ENCODE assay signal across 1 cellular context in the genomic region with DNA sequence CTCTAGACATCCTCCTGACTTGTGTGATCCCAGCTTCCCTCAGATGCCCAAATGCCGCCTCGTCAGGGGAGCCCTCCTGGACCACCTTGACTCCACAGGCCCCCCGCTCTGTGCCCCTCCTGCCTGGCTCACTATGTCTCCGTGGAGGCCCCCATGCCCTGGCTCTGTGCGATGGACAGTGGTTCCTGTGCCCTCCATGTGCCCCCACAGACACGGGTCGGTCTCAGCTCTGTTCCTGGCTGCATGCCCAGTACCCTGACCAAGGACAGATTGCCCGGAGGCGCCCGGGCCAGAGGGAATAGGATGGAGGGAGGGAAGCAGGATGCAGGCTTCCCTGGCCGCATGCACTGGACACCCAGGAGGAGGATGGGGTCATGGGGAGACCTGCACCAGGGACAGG.
TF ChIP-seq lines count a peak whose summit lies in the region.

No MANE protein-coding gene starts in this region.

TF ChIP-seq in H1, 55 proteins besides CTCF, POLR2A, EP300 and RAD21:
- TF ChIP-seq, protein P1, sequence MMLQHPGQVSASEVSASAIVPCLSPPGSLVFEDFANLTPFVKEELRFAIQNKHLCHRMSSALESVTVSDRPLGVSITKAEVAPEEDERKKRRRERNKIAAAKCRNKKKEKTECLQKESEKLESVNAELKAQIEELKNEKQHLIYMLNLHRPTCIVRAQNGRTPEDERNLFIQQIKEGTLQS (IDR thresholded peaks at IDR 0.05; ENCODE audit: insufficient read depth, low read depth, low read length) = no peak
- TF ChIP-seq CHD2 (IDR thresholded peaks at IDR 0.05; ENCODE audit: low read length) = no peak
- TF ChIP-seq SP2 (IDR thresholded peaks at IDR 0.05; ENCODE audit: low read length) = no peak
- TF ChIP-seq BRCA1 (IDR thresholded peaks at IDR 0.05; ENCODE audit: low read depth, low read length) = no peak
- no peak for TF ChIP-seq SIX5 (IDR thresholded peaks at IDR 0.05; ENCODE audit: low read depth, low read length)
- no peak for TF ChIP-seq EGR1 (IDR thresholded peaks at IDR 0.05; ENCODE audit: borderline replicate concordance, low read depth, low read length)
- no peak for TF ChIP-seq TEAD4 (IDR thresholded peaks at IDR 0.05; ENCODE audit: low read depth, low read length)
- no peak for TF ChIP-seq KDM1A (IDR thresholded peaks at IDR 0.05; ENCODE audit: borderline replicate concordance, low read length)
- no peak for TF ChIP-seq POLR2AphosphoS5 (IDR thresholded peaks at IDR 0.05; ENCODE audit: low read depth, low read length)
- TF ChIP-seq ASH2L (IDR thresholded peaks at IDR 0.05; ENCODE audit: low read length) = no peak
- no peak for TF ChIP-seq RBBP5 (IDR thresholded peaks at IDR 0.05; ENCODE audit: borderline replicate concordance, low read depth, low read length)
- TF ChIP-seq BACH1 (IDR thresholded peaks at IDR 0.05; ENCODE audit: low read length) = no peak
- TF ChIP-seq CHD1 (IDR thresholded peaks at IDR 0.05; ENCODE audit: low read depth, low read length) = no peak
- no peak for TF ChIP-seq FOSL1 (IDR thresholded peaks at IDR 0.05; ENCODE audit: insufficient read depth, low read depth, low read length)
- no peak for TF ChIP-seq CREB1 (IDR thresholded peaks at IDR 0.05)
